ENCODE assay signal across 13 cellular contexts in the genomic region with DNA sequence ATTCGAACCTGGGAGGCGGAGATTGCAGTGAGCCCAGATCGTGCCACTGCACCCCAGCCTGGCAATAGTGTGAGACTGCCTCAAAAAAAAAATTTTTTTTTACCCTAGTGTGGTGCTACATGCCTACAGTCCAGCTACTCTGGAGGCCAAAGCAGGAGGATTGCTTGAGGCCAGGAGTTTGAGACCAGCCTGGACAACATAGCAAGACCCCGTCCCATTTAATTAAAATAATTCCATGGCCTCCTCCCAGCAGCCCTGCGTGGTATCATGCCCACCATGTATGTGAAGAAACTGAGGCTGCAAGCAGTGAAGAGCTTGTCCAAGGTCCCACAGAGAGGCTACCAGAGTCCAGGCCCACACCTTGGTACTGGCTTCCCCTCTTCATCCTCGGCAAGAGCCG. TPM values are rescaled to one million over a fixed set of nuclear protein-coding genes. Genes with fewer than 3 reads are reported as not detected.
DNase-seq lines count a peak whose midpoint lies in the region; ATAC-seq and TF ChIP-seq lines count a peak whose summit lies in the region.
"Had no signal": no experiment of that assay in that cellular context is flagged by ENCODE, and none has a peak within 500 bp of the region (broad histone marks: within the 10 kb centered on the region; RNA-seq: fewer than 3 reads in every experiment).

No MANE protein-coding gene starts in this region.

- no peaks in the 10 kb centered on the region for H3K9me3 Mint-ChIP-seq in activated naive CD8-positive, alpha-beta T cell treated with anti-CD3 and anti-CD28 coated beads, Interleukin-2, amount 50 U/mL, for 24 hours
- H3K9me3 Mint-ChIP-seq in naive thymus-derived CD4-positive, alpha-beta T cell: no peaks in the 10 kb centered on the region

- H3K9me2 ChIP-seq in DOHH2 (replicated peaks; ENCODE audit: control insufficient read depth, low read length): no peaks in the 10 kb centered on the region

- H3K4me3 ChIP-seq in DOHH2 (ENCODE audit: low read length): no peak overlapping the region
- peak overlapping the region; percentile 44 for H3K4me3 ChIP-seq in naive thymus-derived CD4-positive, alpha-beta T cell (ENCODE audit: low read length)
- H3K4me3 ChIP-seq: uterus had no signal

- intact Hi-C loops in naive thymus-derived CD4-positive, alpha-beta T cell (cut with micrococcal nuclease): loop anchor here (5.0 kb wide), 3 partner anchors 136 to 349 kb away; a partner anchor contains a TSS

- H3K4me1 ChIP-seq in DOHH2 (ENCODE audit: control insufficient read depth, low read length): peaks cover 20% of the 10 kb centered on the region
- peaks cover 65 to 73% of the 10 kb centered on the region in 2 donors for H3K4me1 ChIP-seq in naive thymus-derived CD4-positive, alpha-beta T cell (ENCODE audit: control insufficient read depth in 2 of 2, insufficient read depth in 2 of 2, low read length in 2 of 2)
- H3K4me1 ChIP-seq: parathyroid adenoma, uterus had no signal

- no peak for DNase-seq in activated naive CD8-positive, alpha-beta T cell treated with anti-CD3 and anti-CD28 coated beads, Interleukin-2, amount 50 U/mL, for 24 hours
- no peak for DNase-seq in naive thymus-derived CD4-positive, alpha-beta T cell
- no peak for DNase-seq in activated CD4-positive, CD25-positive, alpha-beta regulatory T cell (lab: John Stamatoyannopoulos, UW)
- no peak for DNase-seq in SW480 (ENCODE audit: low spot score)
- DNase-seq: AML-193, midbrain, NCI-H1092, uterus had no signal

- POLR2A ChIA-PET in naive thymus-derived CD4-positive, alpha-beta T cell (lab: Charles Lee): interaction anchor here (0.6 to 3.7 kb wide), 9 partner anchors 10 to 584 kb away, joined by 3 to 48 read pairs (median 7); a partner anchor contains a TSS

- H3K27ac ChIP-seq in 22Rv1 (peak overlapping the region; percentile 93), DOHH2 (ENCODE audit: low read depth, low read length) (peak overlapping the region; percentile 57; the same call in 1 of the 2 replicates)
- H3K27ac ChIP-seq in naive thymus-derived CD4-positive, alpha-beta T cell (ENCODE audit: low read depth, low read length): peak overlapping the region; percentile 89
- H3K27ac ChIP-seq: parathyroid adenoma had no signal

- no peaks in the 10 kb centered on the region for H3K9me3 ChIP-seq in DOHH2 (ENCODE audit: control insufficient read depth, insufficient read depth, low read length)
- H3K9me3 ChIP-seq in naive thymus-derived CD4-positive, alpha-beta T cell (ENCODE audit: control insufficient read depth in 2 of 3, low read length in 3 of 3): no peaks in the 10 kb centered on the region
- H3K9me3 ChIP-seq: uterus had no signal

- peak overlapping the region; percentile 85 for H3K27ac Mint-ChIP-seq in activated naive CD8-positive, alpha-beta T cell treated with anti-CD3 and anti-CD28 coated beads, Interleukin-2, amount 50 U/mL, for 24 hours
- H3K27ac Mint-ChIP-seq in naive thymus-derived CD4-positive, alpha-beta T cell: peak overlapping the region; percentile 85 to 98 (median 96)

- H4K20me1 ChIP-seq in DOHH2 (ENCODE audit: control insufficient read depth, insufficient read depth, low read depth, low read length): no peaks in the 10 kb centered on the region

- H3K36me3 Mint-ChIP-seq in activated naive CD8-positive, alpha-beta T cell treated with anti-CD3 and anti-CD28 coated beads, Interleukin-2, amount 50 U/mL, for 24 hours (ENCODE audit: low read depth): peaks cover 9% of the 10 kb centered on the region
- peaks cover 4 to 23% (median 9%) of the 10 kb centered on the region in 5 donors for H3K36me3 Mint-ChIP-seq in naive thymus-derived CD4-positive, alpha-beta T cell

- CTCF ChIA-PET in naive thymus-derived CD4-positive, alpha-beta T cell (lab: Charles Lee): interaction anchor here (0.7 to 1.4 kb wide), 4 partner anchors 19 to 919 kb away, joined by 3 to 8 read pairs (median 4); a partner anchor contains a TSS

- H3K27me3 ChIP-seq in DOHH2 (ENCODE audit: control insufficient read depth, low read length): no peaks in the 10 kb centered on the region
- no peaks in the 10 kb centered on the region for H3K27me3 ChIP-seq in naive thymus-derived CD4-positive, alpha-beta T cell (ENCODE audit: control insufficient read depth in 2 of 2, insufficient read depth in 2 of 2, low read length in 2 of 2)
- H3K27me3 ChIP-seq: uterus had no signal

- peaks cover 7% of the 10 kb centered on the region for H3K79me2 ChIP-seq in DOHH2 (ENCODE audit: control insufficient read depth, low read length)

- ATAC-seq in activated naive CD8-positive, alpha-beta T cell treated with anti-CD3 and anti-CD28 coated beads, Interleukin-2, amount 50 U/mL, for 24 hours: no peak
- ATAC-seq in naive thymus-derived CD4-positive, alpha-beta T cell: no peak
- ATAC-seq in HG03439 (IDR thresholded peaks at IDR 0.05; ENCODE audit: unreplicated experiment) (no peak), HG03175 (IDR thresholded peaks at IDR 0.05; ENCODE audit: unreplicated experiment) (no peak)

- H3K36me3 ChIP-seq in DOHH2 (ENCODE audit: control insufficient read depth, low read length): peaks cover 6% of the 10 kb centered on the region; the same call in 1 of the 2 replicates
- H3K36me3 ChIP-seq in naive thymus-derived CD4-positive, alpha-beta T cell (ENCODE audit: control insufficient read depth in 2 of 3, insufficient read depth in 3 of 3, low read length in 3 of 3): peaks cover 0 to 5% (median 0%) of the 10 kb centered on the region in 3 experiments
- H3K36me3 ChIP-seq: uterus had no signal

- TF ChIP-seq CTCF in 22Rv1 (IDR thresholded peaks at IDR 0.05): no peak
- no peak for TF ChIP-seq CTCF in DOHH2 (IDR thresholded peaks at IDR 0.05; ENCODE audit: low read depth, low read length, poor library complexity, severe bottlenecking)

- H3K4me3 Mint-ChIP-seq in activated naive CD8-positive, alpha-beta T cell treated with anti-CD3 and anti-CD28 coated beads, Interleukin-2, amount 50 U/mL, for 24 hours: no peak overlapping the region
- peak overlapping the region in 4 of 10 donors; percentile 7 to 83 (median 60) for H3K4me3 Mint-ChIP-seq in naive thymus-derived CD4-positive, alpha-beta T cell

- H3F3A ChIP-seq in DOHH2 (ENCODE audit: control insufficient read depth, insufficient read depth): no peaks in the 10 kb centered on the region

- peaks cover 59% of the 10 kb centered on the region for H3K4me1 Mint-ChIP-seq in activated naive CD8-positive, alpha-beta T cell treated with anti-CD3 and anti-CD28 coated beads, Interleukin-2, amount 50 U/mL, for 24 hours
- H3K4me1 Mint-ChIP-seq in naive thymus-derived CD4-positive, alpha-beta T cell: peaks cover 40 to 84% (median 73%) of the 10 kb centered on the region in 7 donors

- no peaks in the 10 kb centered on the region for H3K27me3 Mint-ChIP-seq in activated naive CD8-positive, alpha-beta T cell treated with anti-CD3 and anti-CD28 coated beads, Interleukin-2, amount 50 U/mL, for 24 hours
- H3K27me3 Mint-ChIP-seq in naive thymus-derived CD4-positive, alpha-beta T cell: no peaks in the 10 kb centered on the region

- H3K4me2 ChIP-seq in DOHH2 (ENCODE audit: low read length): peak overlapping the region; percentile 64

RNA-seq across cellular contexts. Expression of a gene that starts 19.4 kb away (rescaled TPM):
- 1 to 10 TPM; 1.1 to 3.2 (median 3.1) TPM for total RNA-seq in naive thymus-derived CD4-positive, alpha-beta T cell
- polyA plus RNA-seq in naive thymus-derived CD4-positive, alpha-beta T cell: 1 to 10 TPM; 3.0 to 5.1 TPM

RNA-seq across cellular contexts. Expression of a gene that starts 19.4 kb away (rescaled TPM):
- 10 to 100 TPM; 31.3 to 48.8 (median 34.5) TPM for total RNA-seq in naive thymus-derived CD4-positive, alpha-beta T cell
- 10 to 100 TPM; 24.2 to 54.0 TPM for polyA plus RNA-seq in naive thymus-derived CD4-positive, alpha-beta T cell

RNA-seq across cellular contexts. Expression of a gene that starts 19.6 kb away (rescaled TPM):
- 10 to 100 TPM in 4 of 5 experiments, 1 to 10 TPM in 1; 7.2 to 18.2 (median 14.8) TPM for total RNA-seq in naive thymus-derived CD4-positive, alpha-beta T cell
- polyA plus RNA-seq in naive thymus-derived CD4-positive, alpha-beta T cell: 10 to 100 TPM in 1 of 2 donors, 1 to 10 TPM in 1; 9.8 to 14.2 TPM

RNA-seq across cellular contexts. Expression of a gene that starts 46.0 kb away (rescaled TPM):
- 10 to 100 TPM in 2 of 5 experiments, 1 to 10 TPM in 3; 6.0 to 12.8 (median 9.5) TPM for total RNA-seq in naive thymus-derived CD4-positive, alpha-beta T cell
- polyA plus RNA-seq in naive thymus-derived CD4-positive, alpha-beta T cell: 10 to 100 TPM in 1 of 2 donors, 1 to 10 TPM in 1; 7.6 to 10.5 TPM

RNA-seq across cellular contexts. Expression of a gene that starts 46.1 kb away (rescaled TPM):
- 10 to 100 TPM; 55.7 to 98.7 (median 63.7) TPM for total RNA-seq in naive thymus-derived CD4-positive, alpha-beta T cell
- polyA plus RNA-seq in naive thymus-derived CD4-positive, alpha-beta T cell: 10 to 100 TPM; 24.8 to 39.5 TPM
